ENCODE assay signal across 8 cellular contexts in the genomic region with DNA sequence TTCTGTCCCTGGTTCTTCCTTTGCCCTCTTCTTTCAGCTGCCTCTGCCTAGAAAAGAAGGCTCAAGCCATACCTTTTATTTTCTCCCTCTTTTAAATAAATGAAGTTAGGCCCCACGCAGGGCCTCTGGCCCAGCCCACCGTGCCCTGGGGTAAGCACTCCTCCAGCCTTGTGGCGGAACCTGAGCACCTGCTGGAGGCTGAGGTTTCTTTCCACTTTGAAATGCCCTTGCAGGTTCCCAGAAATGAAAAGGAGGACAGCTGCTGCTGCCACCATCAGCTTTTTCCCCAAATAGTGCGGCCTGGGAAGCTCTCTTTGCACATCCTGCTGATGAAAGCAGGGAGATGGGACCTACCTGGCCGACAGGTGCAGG.
DNase-seq lines count a peak whose midpoint lies in the region; ATAC-seq and TF ChIP-seq lines count a peak whose summit lies in the region.

No MANE protein-coding gene starts in this region.

- DNase-seq in T-helper 2 cell treated with Interferon-gamma antibody and Interleukin-4, amounts not matched to agents 5 μg/mL and 100 μg/mL, for 36 hours (ENCODE audit: low spot score): no peak
- DNase-seq in T-helper 2 cell (no peak), T-helper 9 cell (no peak), NOMO-1 treated with DMSO at 0.1 percent for 48 hours (lab: John Stamatoyannopoulos, UW; ENCODE audit: unreplicated experiment) (no peak), GM13977 (ENCODE audit: low spot score) (no peak)

- H3K4me3 Mint-ChIP-seq in T-helper 2 cell treated with Interferon-gamma antibody and Interleukin-4, amounts not matched to agents 5 μg/mL and 100 μg/mL, for 36 hours: peak overlapping the region; percentile 39

- ATAC-seq in HG03432 (IDR thresholded peaks at IDR 0.05; ENCODE audit: unreplicated experiment): peak; percentile 38

- H3K4me3 ChIP-seq in skin epidermis: peak overlapping the region in 1 of 7 experiments; percentile 2

- H3K27me3 Mint-ChIP-seq in T-helper 2 cell treated with Interferon-gamma antibody and Interleukin-4, amounts not matched to agents 5 μg/mL and 100 μg/mL, for 36 hours (ENCODE audit: low read depth): no peaks in the 10 kb centered on the region

- no peaks in the 10 kb centered on the region for H3K9me3 Mint-ChIP-seq in T-helper 2 cell treated with Interferon-gamma antibody and Interleukin-4, amounts not matched to agents 5 μg/mL and 100 μg/mL, for 36 hours

- TF ChIP-seq CTCF in GM13977 (IDR thresholded peaks at IDR 0.05; ENCODE audit: extremely low read depth, insufficient read depth, missing control alignments): no peak

- H3K4me1 Mint-ChIP-seq in T-helper 2 cell treated with Interferon-gamma antibody and Interleukin-4, amounts not matched to agents 5 μg/mL and 100 μg/mL, for 36 hours (ENCODE audit: low read depth): peaks cover 50% of the 10 kb centered on the region

- H3K36me3 Mint-ChIP-seq in T-helper 2 cell treated with Interferon-gamma antibody and Interleukin-4, amounts not matched to agents 5 μg/mL and 100 μg/mL, for 36 hours (ENCODE audit: low read depth): peaks cover 10% of the 10 kb centered on the region

- peak overlapping the region; percentile 76 for H3K27ac ChIP-seq in cingulate gyrus (ENCODE audit: low read depth, low read length)
- peak overlapping the region in 19 of 21 experiments; percentile 14 to 90 (median 58) for H3K27ac ChIP-seq in skin epidermis

- in situ Hi-C loops in GM13977 (cut with MboI; ENCODE audit: low pct_unique_long_range_greater_than_20kb, low sequenced_read_pairs, unreplicated experiment): no loop called here

- H3K27ac Mint-ChIP-seq in T-helper 2 cell treated with Interferon-gamma antibody and Interleukin-4, amounts not matched to agents 5 μg/mL and 100 μg/mL, for 36 hours: peak overlapping the region; percentile 80
